In genomic region chr3:165195628-165196576, GRCh38 we compare ENCODE assay signal across 8 cellular contexts. TPM values are rescaled to one million over a fixed set of nuclear protein-coding genes. Genes with fewer than 3 reads are reported as not detected.
A peak's percentile ranks its signal among the peaks of the same experiment; 100 is the strongest.
DNase-seq lines count a peak whose midpoint lies in the region; ATAC-seq, FAIRE-seq and TF ChIP-seq lines count a peak whose summit lies in the region.

SLITRK3 (minus strand) TSS chr3:165196384; CDS start chr3:165190830, 5,554 bp downstream.

- WGBS in GM23248 (ENCODE audit: low coverage in 1 of 2, low lambda C conversion rate in 2 of 2, missing lambda C conversion rate in 2 of 2), 2 experiments: 11 to 13% methylated on average over 31 to 43 of the region's 43 CpGs

- no peaks in the 10 kb centered on the region for H3K9me2 ChIP-seq in GM23248 (ENCODE audit: insufficient read depth)

- TF ChIP-seq POLR2A in H54 (IDR thresholded peaks at IDR 0.05; ENCODE audit: low read depth, low read length): no peak

- H3K27me3 ChIP-seq in GM23248 (replicated peaks; ENCODE audit: insufficient read depth): peaks cover 41% of the 10 kb centered on the region
- peaks cover 25% of the 10 kb centered on the region for H3K27me3 ChIP-seq in effector memory CD4-positive, alpha-beta T cell (replicated peaks; ENCODE audit: control insufficient read depth, insufficient read depth, low read length, poor library complexity, severe bottlenecking)

- H3K9me3 Mint-ChIP-seq in T-cell: no peaks in the 10 kb centered on the region

- no peaks in the 10 kb centered on the region for H3K36me3 ChIP-seq in GM23248 (ENCODE audit: low read depth)
- H3K36me3 ChIP-seq in effector memory CD4-positive, alpha-beta T cell (ENCODE audit: control insufficient read depth, insufficient read depth, low read length): no peaks in the 10 kb centered on the region

- in situ Hi-C loops in GM23248 (cut with MboI): no loop called here

- no peak for ATAC-seq in T-cell (replicated peaks in 1 of 4)
- peak; percentile 11 to 29 for ATAC-seq in left cardiac atrium
- no peak for ATAC-seq in GM18861 (IDR thresholded peaks at IDR 0.05; ENCODE audit: unreplicated experiment)

- no peaks in the 10 kb centered on the region for H4K20me1 ChIP-seq in GM23248 (ENCODE audit: insufficient read depth)

- no peak within 1 kb of the TSS for H3K9ac ChIP-seq in GM23248

- H3K27me3 Mint-ChIP-seq in T-cell: peaks cover 52 to 57% of the 10 kb centered on the region in 2 donors

- intact Hi-C loops in left cardiac atrium (cut with DNase I): no loop called here

- H3K4me3 ChIP-seq in GM23248: peak within 1 kb of the TSS; percentile 36
- H3K4me3 ChIP-seq in effector memory CD4-positive, alpha-beta T cell (ENCODE audit: insufficient read depth, low read depth, low read length, poor library complexity, severe bottlenecking): no peak within 1 kb of the TSS

- H2AFZ ChIP-seq in GM23248: peak within 1 kb of the TSS; percentile 63

- no peak for FAIRE-seq in H54 (lab: Jason Lieb, UNC)

- H3K27ac Mint-ChIP-seq in T-cell: no peak within 1 kb of the TSS

- DNase-seq in GM23248: no peak
- no peak for DNase-seq in T-cell
- DNase-seq in left cardiac atrium: no peak
- peak; percentile 84 for DNase-seq in retina
- no peak for DNase-seq in effector memory CD4-positive, alpha-beta T cell
- no peak for DNase-seq in DMS153 (lab: John Stamatoyannopoulos, UW)
- DNase-seq in H54 (ENCODE audit: insufficient read length, low spot score): no peak

- POLR2A ChIA-PET in T-cell (lab: Charles Lee): no interaction called here

- H3K4me1 Mint-ChIP-seq in T-cell: peaks cover 10 to 23% (median 22%) of the 10 kb centered on the region in 3 donors

- no peaks in the 10 kb centered on the region for H3K4me1 ChIP-seq in GM23248 (ENCODE audit: insufficient read depth)
- H3K4me1 ChIP-seq in effector memory CD4-positive, alpha-beta T cell (ENCODE audit: control insufficient read depth, insufficient read depth, low read length, poor library complexity, severe bottlenecking): no peaks in the 10 kb centered on the region

- H3K4me2 ChIP-seq in GM23248 (ENCODE audit: unreplicated experiment): peak within 1 kb of the TSS; percentile 51

- CTCF ChIA-PET in T-cell (lab: Charles Lee): no interaction called here

- no peaks in the 10 kb centered on the region for H3K9me3 ChIP-seq in GM23248 (ENCODE audit: low read depth)
- no peaks in the 10 kb centered on the region for H3K9me3 ChIP-seq in effector memory CD4-positive, alpha-beta T cell (ENCODE audit: control insufficient read depth, low read length)

- no peak within 1 kb of the TSS for H3K27ac ChIP-seq in GM23248
- no peak within 1 kb of the TSS for H3K27ac ChIP-seq in effector memory CD4-positive, alpha-beta T cell (ENCODE audit: insufficient read depth, low read length, poor library complexity, severe bottlenecking)

- no peaks in the 10 kb centered on the region for H3K36me3 Mint-ChIP-seq in T-cell

- no peaks in the 10 kb centered on the region for H3F3A ChIP-seq in GM23248 (ENCODE audit: insufficient read depth)

- H3K4me3 Mint-ChIP-seq in T-cell: peak within 1 kb of the TSS; percentile 14 to 65 (median 47)

- H3K79me2 ChIP-seq in GM23248 (ENCODE audit: insufficient read depth): no peaks in the 10 kb centered on the region

RNA-seq across cellular contexts. Expression of gene SLITRK3, which starts in this region (rescaled TPM):
- not detected in 2 replicates for total RNA-seq in GM23248 (2014; rRNA removed; shearing (Covaris generic))
- polyA plus RNA-seq in GM23248 (2016; fragmentation: Nextera tagmentation; extraction: Ambion mirVana): not detected in 2 replicates
- total RNA-seq in T-cell: not detected
- total RNA-seq in left cardiac atrium: under 1 TPM; 0.53 to 0.89 TPM

Comparison
In these comparisons a context has a peak if more than half of its experiments do, and no peak if none do; other contexts are left out.
1. Peak in ATAC-seq in left cardiac atrium; RNA of the gene not detected or under 1 TPM.